ENCODE assay signal across 38 cellular contexts in the genomic region with DNA sequence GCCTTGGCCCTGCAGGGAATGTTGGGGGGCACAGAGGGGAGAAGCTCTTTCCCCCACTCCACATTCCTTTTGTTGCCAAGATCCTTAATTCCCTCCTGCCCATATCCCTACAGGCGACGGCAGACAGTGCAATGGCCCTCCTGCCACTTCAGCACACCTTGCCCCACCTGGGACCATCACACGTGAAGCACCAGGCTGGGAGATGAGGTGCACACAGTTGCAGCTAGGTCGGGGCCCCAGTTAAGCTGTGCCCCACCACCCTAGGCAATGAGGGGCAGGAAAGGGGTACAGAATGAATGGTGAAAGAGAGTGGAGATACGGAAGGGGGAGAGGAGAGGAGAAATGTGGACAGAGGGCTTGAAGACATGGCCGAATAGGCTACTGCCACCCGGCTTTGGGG. TPM values are rescaled to one million over a fixed set of nuclear protein-coding genes. Genes with fewer than 3 reads are reported as not detected.
"Had no signal": no experiment of that assay in that cellular context is flagged by ENCODE, and none has a peak within 500 bp of the region (broad histone marks: within the 10 kb centered on the region; RNA-seq: fewer than 3 reads in every experiment).

No MANE protein-coding gene starts in this region.

- H3K27ac Mint-ChIP-seq: activated naive CD4-positive, alpha-beta T cell treated with anti-CD3 and anti-CD28 coated beads for 36 hours; activated naive CD4-positive, alpha-beta T cell treated with anti-CD3 and anti-CD28 coated beads, Interleukin-2, amount 10 ng/mL, durations not matched to agents 7 days and 5 days; activated naive CD4-positive, alpha-beta T cell treated with anti-CD3 and anti-CD28 coated beads, Interleukin-2, amount 50 U/mL, for 24 hours; activated naive CD4-positive, alpha-beta T cell treated with anti-CD3 and anti-CD28 coated beads, Interleukin-2, amount 50 U/mL, for 72 hours; activated naive CD8-positive, alpha-beta T cell; activated naive CD8-positive, alpha-beta T cell treated with anti-CD3 and anti-CD28 coated beads for 36 hours; activated naive CD8-positive, alpha-beta T cell treated with anti-CD3 and anti-CD28 coated beads, Interleukin-2, amount 10 ng/mL, durations not matched to agents 7 days and 5 days; activated naive CD8-positive, alpha-beta T cell treated with anti-CD3 and anti-CD28 coated beads, Interleukin-2, amount 50 U/mL, for 24 hours; activated T-cell treated with anti-CD3 and anti-CD28 coated beads, Interleukin-2, amount 50 U/mL, for 24 hours; activated T-cell treated with anti-CD3 and anti-CD28 coated beads, Interleukin-2, amount 50 U/mL, for 72 hours; activated T-helper 1 cell treated with anti-CD3 and anti-CD28 coated beads, Interleukin-12 subunit alpha, Interleukin-12 subunit beta, Interleukin-2, Interleukin-4 antibody, amounts not matched to agents 30 ng/mL and 10 ng/mL and 1 ng/mL, durations not matched to agents 14 hours and 24 hours and 36 hours; activated T-helper 17 cell treated with anti-CD3 and anti-CD28 coated beads, Interleukin-2, amount 50 U/mL, for 72 hours; activated T-helper 2 cell treated with anti-CD3 and anti-CD28 coated beads, Interferon-gamma antibody, Interleukin-2, Interleukin-4, amounts not matched to agents 10 μg/mL and 5 μg/mL and 100 μg/mL, durations not matched to agents 14 hours and 24 hours and 36 hours; brain had no signal

- H3K36me3 Mint-ChIP-seq: activated naive CD4-positive, alpha-beta T cell treated with anti-CD3 and anti-CD28 coated beads, Interleukin-2, amount 10 ng/mL, durations not matched to agents 7 days and 5 days; activated naive CD4-positive, alpha-beta T cell treated with anti-CD3 and anti-CD28 coated beads, Interleukin-2, amount 50 U/mL, for 24 hours; activated naive CD4-positive, alpha-beta T cell treated with anti-CD3 and anti-CD28 coated beads, Interleukin-2, amount 50 U/mL, for 72 hours; activated naive CD8-positive, alpha-beta T cell; activated naive CD8-positive, alpha-beta T cell treated with anti-CD3 and anti-CD28 coated beads for 36 hours; activated naive CD8-positive, alpha-beta T cell treated with anti-CD3 and anti-CD28 coated beads, Interleukin-2, amount 10 ng/mL, durations not matched to agents 7 days and 5 days had no signal

- H3K36me3 ChIP-seq: adrenal gland, ascending aorta, brain microvascular endothelial cell, breast epithelium, cardiac muscle cell had no signal

- H3K27me3 ChIP-seq: ascending aorta, body of pancreas, brain microvascular endothelial cell, cardiac muscle cell had no signal

- DNase-seq: activated effector memory CD4-positive, alpha-beta T cell treated with anti-CD3 and anti-CD28 coated beads, Interleukin-2, amount 50 U/mL, for 16 hours; activated effector memory CD4-positive, alpha-beta T cell treated with Interleukin-2 at 50 U/mL for 16 hours; activated gamma-delta T cell; activated gamma-delta T cell treated with Interleukin-2 at 50 U/mL for 16 hours; activated naive CD4-positive, alpha-beta T cell; activated naive CD4-positive, alpha-beta T cell treated with anti-CD3 and anti-CD28 coated beads for 36 hours; activated naive CD4-positive, alpha-beta T cell treated with anti-CD3 and anti-CD28 coated beads, Interleukin-2, amount 10 ng/mL, durations not matched to agents 7 days and 5 days; activated naive CD4-positive, alpha-beta T cell treated with anti-CD3 and anti-CD28 coated beads, Interleukin-2, amount 50 U/mL, for 16 hours; activated naive CD4-positive, alpha-beta T cell treated with Interleukin-2 at 50 U/mL for 16 hours; activated naive CD8-positive, alpha-beta T cell treated with anti-CD3 and anti-CD28 coated beads for 36 hours; activated naive CD8-positive, alpha-beta T cell treated with anti-CD3 and anti-CD28 coated beads, Interleukin-2, amount 10 ng/mL, durations not matched to agents 7 days and 5 days; activated naive CD8-positive, alpha-beta T cell treated with anti-CD3 and anti-CD28 coated beads, Interleukin-2, amount 50 U/mL, for 24 hours; activated T-cell treated with anti-CD3 and anti-CD28 coated beads, Interleukin-2, amount 50 U/mL, for 1 hour; activated T-cell treated with anti-CD3 and anti-CD28 coated beads, Interleukin-2, amount 50 U/mL, for 24 hours; activated T-cell treated with anti-CD3 and anti-CD28 coated beads, Interleukin-2, amount 50 U/mL, for 4 hours; activated T-cell treated with anti-CD3 and anti-CD28 coated beads, Interleukin-2, amount 50 U/mL, for 48 hours; activated T-cell treated with anti-CD3 and anti-CD28 coated beads, Interleukin-2, amount 50 U/mL, for 72 hours; adrenal gland; amniotic stem cell; amygdala; anterior cingulate cortex; aorta; body of pancreas; brain microvascular endothelial cell; caudate nucleus; central memory CD4-positive, alpha-beta T cell; cerebellar nuclear complex had no signal

- H3K4me1 Mint-ChIP-seq: activated naive CD4-positive, alpha-beta T cell treated with anti-CD3 and anti-CD28 coated beads, Interleukin-2, amount 10 ng/mL, durations not matched to agents 7 days and 5 days; activated naive CD4-positive, alpha-beta T cell treated with anti-CD3 and anti-CD28 coated beads, Interleukin-2, amount 50 U/mL, for 24 hours; activated naive CD8-positive, alpha-beta T cell treated with anti-CD3 and anti-CD28 coated beads for 36 hours; activated naive CD8-positive, alpha-beta T cell treated with anti-CD3 and anti-CD28 coated beads, Interleukin-2, amount 10 ng/mL, durations not matched to agents 7 days and 5 days; activated naive CD8-positive, alpha-beta T cell treated with anti-CD3 and anti-CD28 coated beads, Interleukin-2, amount 50 U/mL, for 24 hours; activated T-helper 17 cell treated with anti-CD3 and anti-CD28 coated beads, Interleukin-2, amount 50 U/mL, for 72 hours; brain had no signal

- H3K9me3 ChIP-seq: adrenal gland, ascending aorta, body of pancreas had no signal

- H3K4me3 Mint-ChIP-seq: activated naive CD4-positive, alpha-beta T cell treated with anti-CD3 and anti-CD28 coated beads for 36 hours; activated naive CD4-positive, alpha-beta T cell treated with anti-CD3 and anti-CD28 coated beads, Interleukin-2, amount 10 ng/mL, durations not matched to agents 7 days and 5 days; activated naive CD4-positive, alpha-beta T cell treated with anti-CD3 and anti-CD28 coated beads, Interleukin-2, amount 50 U/mL, for 24 hours; activated naive CD8-positive, alpha-beta T cell; activated naive CD8-positive, alpha-beta T cell treated with anti-CD3 and anti-CD28 coated beads for 36 hours; activated naive CD8-positive, alpha-beta T cell treated with anti-CD3 and anti-CD28 coated beads, Interleukin-2, amount 10 ng/mL, durations not matched to agents 7 days and 5 days; activated naive CD8-positive, alpha-beta T cell treated with anti-CD3 and anti-CD28 coated beads, Interleukin-2, amount 50 U/mL, for 24 hours; activated T-cell treated with anti-CD3 and anti-CD28 coated beads, Interleukin-2, amount 50 U/mL, for 24 hours; activated T-cell treated with anti-CD3 and anti-CD28 coated beads, Interleukin-2, amount 50 U/mL, for 4 hours; activated T-cell treated with anti-CD3 and anti-CD28 coated beads, Interleukin-2, amount 50 U/mL, for 72 hours; activated T-helper 1 cell treated with anti-CD3 and anti-CD28 coated beads, Interleukin-12 subunit alpha, Interleukin-12 subunit beta, Interleukin-2, Interleukin-4 antibody, amounts not matched to agents 30 ng/mL and 10 ng/mL and 1 ng/mL, durations not matched to agents 14 hours and 24 hours and 36 hours; activated T-helper 17 cell treated with anti-CD3 and anti-CD28 coated beads, Interleukin-2, amount 50 U/mL, for 72 hours; brain had no signal

- H3K9me3 Mint-ChIP-seq: activated naive CD4-positive, alpha-beta T cell treated with anti-CD3 and anti-CD28 coated beads for 36 hours; activated naive CD4-positive, alpha-beta T cell treated with anti-CD3 and anti-CD28 coated beads, Interleukin-2, amount 10 ng/mL, durations not matched to agents 7 days and 5 days; activated naive CD4-positive, alpha-beta T cell treated with anti-CD3 and anti-CD28 coated beads, Interleukin-2, amount 50 U/mL, for 24 hours; activated naive CD4-positive, alpha-beta T cell treated with anti-CD3 and anti-CD28 coated beads, Interleukin-2, amount 50 U/mL, for 72 hours; activated naive CD8-positive, alpha-beta T cell treated with anti-CD3 and anti-CD28 coated beads for 36 hours; activated naive CD8-positive, alpha-beta T cell treated with anti-CD3 and anti-CD28 coated beads, Interleukin-2, amount 10 ng/mL, durations not matched to agents 7 days and 5 days; activated naive CD8-positive, alpha-beta T cell treated with anti-CD3 and anti-CD28 coated beads, Interleukin-2, amount 50 U/mL, for 24 hours; activated T-cell treated with anti-CD3 and anti-CD28 coated beads, Interleukin-2, amount 50 U/mL, for 24 hours; activated T-cell treated with anti-CD3 and anti-CD28 coated beads, Interleukin-2, amount 50 U/mL, for 4 hours; activated T-cell treated with anti-CD3 and anti-CD28 coated beads, Interleukin-2, amount 50 U/mL, for 72 hours; activated T-helper 1 cell treated with anti-CD3 and anti-CD28 coated beads, Interleukin-12 subunit alpha, Interleukin-12 subunit beta, Interleukin-2, Interleukin-4 antibody, amounts not matched to agents 30 ng/mL and 10 ng/mL and 1 ng/mL, durations not matched to agents 14 hours and 24 hours and 36 hours; activated T-helper 17 cell treated with anti-CD3 and anti-CD28 coated beads, Interleukin-2, amount 50 U/mL, for 72 hours; activated T-helper 2 cell treated with anti-CD3 and anti-CD28 coated beads, Interferon-gamma antibody, Interleukin-2, Interleukin-4, amounts not matched to agents 10 μg/mL and 5 μg/mL and 100 μg/mL, durations not matched to agents 14 hours and 24 hours and 36 hours had no signal

- H3K27me3 Mint-ChIP-seq: activated naive CD4-positive, alpha-beta T cell treated with anti-CD3 and anti-CD28 coated beads, Interleukin-2, amount 50 U/mL, for 24 hours; activated naive CD8-positive, alpha-beta T cell treated with anti-CD3 and anti-CD28 coated beads for 36 hours; activated naive CD8-positive, alpha-beta T cell treated with anti-CD3 and anti-CD28 coated beads, Interleukin-2, amount 10 ng/mL, durations not matched to agents 7 days and 5 days had no signal

- H3K4me1 ChIP-seq: adrenal gland, ascending aorta, body of pancreas, breast epithelium had no signal

- ATAC-seq: activated naive CD4-positive, alpha-beta T cell treated with anti-CD3 and anti-CD28 coated beads, Interleukin-2, amount 50 U/mL, for 72 hours; activated naive CD8-positive, alpha-beta T cell treated with anti-CD3 and anti-CD28 coated beads, Interleukin-2, amount 50 U/mL, for 24 hours; activated T-cell treated with anti-CD3 and anti-CD28 coated beads, Interleukin-2, amount 50 U/mL, for 4 hours; activated T-cell treated with anti-CD3 and anti-CD28 coated beads, Interleukin-2, amount 50 U/mL, for 72 hours; activated T-helper 17 cell treated with anti-CD3 and anti-CD28 coated beads, Interleukin-2, amount 50 U/mL, for 72 hours; body of pancreas had no signal

- H3K4me3 ChIP-seq: adrenal gland, ascending aorta, body of pancreas, breast epithelium, cardiac muscle cell had no signal

- H3K27ac ChIP-seq: adrenal gland, ascending aorta, body of pancreas, brain microvascular endothelial cell, breast epithelium, cardiac muscle cell had no signal

RNA-seq across cellular contexts. Expression of a gene that starts 26.2 kb away (rescaled TPM):
- total RNA-seq: activated naive CD8-positive, alpha-beta T cell treated with anti-CD3 and anti-CD28 coated beads, Interleukin-2, amount 10 ng/mL, durations not matched to agents 7 days and 5 days; chondrocyte had no signal
